Comparison of ENCODE assay signal across 19 cellular contexts in the genomic region with DNA sequence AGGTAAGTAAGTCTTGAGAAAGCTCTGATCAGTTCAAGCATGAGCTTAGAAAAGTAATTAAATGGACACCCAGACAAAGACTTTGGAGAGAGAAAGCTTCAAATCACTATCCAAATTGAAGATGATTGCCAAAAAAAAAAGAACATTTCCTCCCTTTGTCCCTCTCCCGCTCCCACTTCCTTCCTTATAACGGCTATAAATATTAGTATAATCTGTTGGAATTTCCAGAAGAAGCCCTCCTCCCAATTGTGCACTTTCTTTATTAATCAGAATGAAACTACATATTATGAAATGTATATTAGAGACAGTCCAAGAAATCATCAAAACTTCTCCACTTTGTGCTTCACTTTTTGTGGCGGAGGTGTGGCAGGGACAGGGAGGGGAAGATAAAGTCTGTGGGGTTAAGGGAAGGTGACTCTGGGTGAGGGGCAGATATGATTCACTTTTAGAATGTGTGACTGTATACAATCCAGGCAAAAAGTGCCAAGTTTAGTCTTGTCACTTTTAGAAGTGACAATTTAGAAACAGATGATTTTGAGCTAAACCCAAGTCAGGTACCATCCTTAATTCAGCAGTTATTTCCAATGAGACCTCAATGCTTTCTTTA.
DNase-seq lines count a peak whose midpoint lies in the region; ATAC-seq and TF ChIP-seq lines count a peak whose summit lies in the region.
"Had no signal": no experiment of that assay in that cellular context is flagged by ENCODE, and none has a peak within 500 bp of the region (broad histone marks: within the 10 kb centered on the region; RNA-seq: fewer than 3 reads in every experiment).

No MANE protein-coding gene starts in this region.

- H3K4me1 Mint-ChIP-seq in IgD-negative memory B cell (peaks cover 17 to 22% (median 18%) of the 10 kb centered on the region in 3 donors), WTC11 (no peaks in the 10 kb centered on the region; the same call in 1 of the 2 replicates)
- H3K4me1 Mint-ChIP-seq: T-cell had no signal

- H3K27me3 Mint-ChIP-seq in IgD-negative memory B cell, result no peaks in the 10 kb centered on the region
- no peaks in the 10 kb centered on the region for H3K27me3 Mint-ChIP-seq in WTC11 (ENCODE audit: low read depth)

- peak overlapping the region in 2 of 3 donors; percentile 19 to 52 for H3K27ac Mint-ChIP-seq in IgD-negative memory B cell
- no peak overlapping the region for H3K27ac Mint-ChIP-seq in WTC11
- H3K27ac Mint-ChIP-seq: CD8-positive, alpha-beta T cell; GM23338; T-cell had no signal

- no peak for TF ChIP-seq CTCF in WTC11 (IDR thresholded peaks at IDR 0.05)

- CTCF ChIA-PET in WTC11 (lab: Charles Lee), result no interaction called here

- H3K4me3 Mint-ChIP-seq in IgD-negative memory B cell (peak overlapping the region in 2 of 4 donors; percentile 23 to 41), WTC11 (no peak overlapping the region)
- H3K4me3 Mint-ChIP-seq: CD8-positive, alpha-beta T cell; GM23338; T-cell had no signal

- H3K9me3 Mint-ChIP-seq in IgD-negative memory B cell, result no peaks in the 10 kb centered on the region
- H3K9me3 Mint-ChIP-seq in WTC11, result no peaks in the 10 kb centered on the region
- H3K9me3 Mint-ChIP-seq: CD8-positive, alpha-beta T cell; GM23338; T-cell had no signal

- no peaks in the 10 kb centered on the region for H3K36me3 Mint-ChIP-seq in IgD-negative memory B cell
- H3K36me3 Mint-ChIP-seq in WTC11, result no peaks in the 10 kb centered on the region
- H3K36me3 Mint-ChIP-seq: CD8-positive, alpha-beta T cell; T-cell had no signal

- ATAC-seq in GM19463 (IDR thresholded peaks at IDR 0.05; ENCODE audit: unreplicated experiment), result peak; percentile 31
- ATAC-seq in HG03460 (IDR thresholded peaks at IDR 0.05; ENCODE audit: unreplicated experiment), result no peak
- no peak for ATAC-seq in HG03135 (IDR thresholded peaks at IDR 0.05; ENCODE audit: unreplicated experiment)
- no peak for ATAC-seq in WTC11
- ATAC-seq: A549; CD8-positive, alpha-beta T cell; GM23338; T-cell had no signal

- POLR2A ChIA-PET in WTC11 (lab: Charles Lee), result no interaction called here

- DNase-seq in CD1c-positive myeloid dendritic cell (ENCODE audit: extremely low spot score), result peak; percentile 27
- peak; percentile 48 to 63 for DNase-seq in lung microvascular endothelial cell (ENCODE audit: low read depth in 2 of 2)
- no peak for DNase-seq in DMS153 treated with DMSO at 0.1 percent for 48 hours (lab: John Stamatoyannopoulos, UW; ENCODE audit: unreplicated experiment)
- DNase-seq in WTC11 (ENCODE audit: low spot score), result no peak
- DNase-seq: CD8-positive, alpha-beta T cell; DND-41; GDM1; NCI-H1417; NCI-H2029 treated with DMSO at 0.1 percent for 48 hours; NCI-H524; NK-92 treated with Interleukin-12 subunit alpha and Interleukin-12 subunit beta, amount 100 ng/mL, for 24 hours; PC-9; T-cell had no signal

TF ChIP-seq in WTC11, 78 proteins besides CTCF, POLR2A, EP300 and RAD21:
- TF ChIP-seq TCF7 (CRISPR knock-in tag; IDR thresholded peaks at IDR 0.05; ENCODE audit: low read depth) (no peak), FOXP1 (CRISPR knock-in tag; IDR thresholded peaks at IDR 0.05; ENCODE audit: borderline replicate concordance) (no peak), PRRX2 (CRISPR knock-in tag; IDR thresholded peaks at IDR 0.05) (no peak), ESRRA (CRISPR knock-in tag; IDR thresholded peaks at IDR 0.05; ENCODE audit: borderline replicate concordance) (no peak), ZBTB21 (CRISPR knock-in tag; IDR thresholded peaks at IDR 0.05; ENCODE audit: borderline replicate concordance) (no peak), ELF4 (CRISPR knock-in tag; IDR thresholded peaks at IDR 0.05; ENCODE audit: low read depth) (no peak), ZNF263 (CRISPR knock-in tag; IDR thresholded peaks at IDR 0.05; ENCODE audit: low read depth) (no peak)
- TF ChIP-seq, protein P1, sequence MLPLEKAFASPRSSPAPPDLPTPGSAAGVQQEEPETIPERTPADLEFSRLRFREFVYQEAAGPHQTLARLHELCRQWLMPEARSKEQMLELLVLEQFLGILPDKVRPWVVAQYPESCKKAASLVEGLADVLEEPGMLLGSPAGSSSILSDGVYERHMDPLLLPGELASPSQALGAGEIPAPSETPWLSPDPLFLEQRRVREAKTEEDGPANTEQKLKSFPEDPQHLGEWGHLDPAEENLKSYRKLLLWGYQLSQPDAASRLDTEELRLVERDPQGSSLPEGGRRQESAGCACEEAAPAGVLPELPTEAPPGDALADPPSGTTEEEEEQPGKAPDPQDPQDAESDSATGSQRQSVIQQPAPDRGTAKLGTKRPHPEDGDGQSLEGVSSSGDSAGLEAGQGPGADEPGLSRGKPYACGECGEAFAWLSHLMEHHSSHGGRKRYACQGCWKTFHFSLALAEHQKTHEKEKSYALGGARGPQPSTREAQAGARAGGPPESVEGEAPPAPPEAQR (CRISPR knock-in tag; IDR thresholded peaks at IDR 0.05), result no peak
- TF ChIP-seq, protein P2, sequence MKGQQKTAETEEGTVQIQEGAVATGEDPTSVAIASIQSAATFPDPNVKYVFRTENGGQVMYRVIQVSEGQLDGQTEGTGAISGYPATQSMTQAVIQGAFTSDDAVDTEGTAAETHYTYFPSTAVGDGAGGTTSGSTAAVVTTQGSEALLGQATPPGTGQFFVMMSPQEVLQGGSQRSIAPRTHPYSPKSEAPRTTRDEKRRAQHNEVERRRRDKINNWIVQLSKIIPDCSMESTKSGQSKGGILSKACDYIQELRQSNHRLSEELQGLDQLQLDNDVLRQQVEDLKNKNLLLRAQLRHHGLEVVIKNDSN (CRISPR knock-in tag; IDR thresholded peaks at IDR 0.05), result no peak
- TF ChIP-seq, protein P3, sequence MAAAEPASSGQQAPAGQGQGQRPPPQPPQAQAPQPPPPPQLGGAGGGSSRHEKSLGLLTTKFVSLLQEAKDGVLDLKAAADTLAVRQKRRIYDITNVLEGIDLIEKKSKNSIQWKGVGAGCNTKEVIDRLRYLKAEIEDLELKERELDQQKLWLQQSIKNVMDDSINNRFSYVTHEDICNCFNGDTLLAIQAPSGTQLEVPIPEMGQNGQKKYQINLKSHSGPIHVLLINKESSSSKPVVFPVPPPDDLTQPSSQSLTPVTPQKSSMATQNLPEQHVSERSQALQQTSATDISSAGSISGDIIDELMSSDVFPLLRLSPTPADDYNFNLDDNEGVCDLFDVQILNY (CRISPR knock-in tag; IDR thresholded peaks at IDR 0.05), result no peak
- TF ChIP-seq, protein P4, sequence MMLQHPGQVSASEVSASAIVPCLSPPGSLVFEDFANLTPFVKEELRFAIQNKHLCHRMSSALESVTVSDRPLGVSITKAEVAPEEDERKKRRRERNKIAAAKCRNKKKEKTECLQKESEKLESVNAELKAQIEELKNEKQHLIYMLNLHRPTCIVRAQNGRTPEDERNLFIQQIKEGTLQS (CRISPR knock-in tag; conservative IDR thresholded peaks at IDR 0.05), result no peak
- TF ChIP-seq, protein P5, sequence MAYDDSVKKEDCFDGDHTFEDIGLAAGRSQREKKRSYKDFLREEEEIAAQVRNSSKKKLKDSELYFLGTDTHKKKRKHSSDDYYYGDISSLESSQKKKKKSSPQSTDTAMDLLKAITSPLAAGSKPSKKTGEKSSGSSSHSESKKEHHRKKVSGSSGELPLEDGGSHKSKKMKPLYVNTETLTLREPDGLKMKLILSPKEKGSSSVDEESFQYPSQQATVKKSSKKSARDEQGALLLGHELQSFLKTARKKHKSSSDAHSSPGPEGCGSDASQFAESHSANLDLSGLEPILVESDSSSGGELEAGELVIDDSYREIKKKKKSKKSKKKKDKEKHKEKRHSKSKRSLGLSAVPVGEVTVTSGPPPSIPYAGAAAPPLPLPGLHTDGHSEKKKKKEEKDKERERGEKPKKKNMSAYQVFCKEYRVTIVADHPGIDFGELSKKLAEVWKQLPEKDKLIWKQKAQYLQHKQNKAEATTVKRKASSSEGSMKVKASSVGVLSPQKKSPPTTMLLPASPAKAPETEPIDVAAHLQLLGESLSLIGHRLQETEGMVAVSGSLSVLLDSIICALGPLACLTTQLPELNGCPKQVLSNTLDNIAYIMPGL (CRISPR knock-in tag; IDR thresholded peaks at IDR 0.05), result no peak
- TF ChIP-seq, protein P6, sequence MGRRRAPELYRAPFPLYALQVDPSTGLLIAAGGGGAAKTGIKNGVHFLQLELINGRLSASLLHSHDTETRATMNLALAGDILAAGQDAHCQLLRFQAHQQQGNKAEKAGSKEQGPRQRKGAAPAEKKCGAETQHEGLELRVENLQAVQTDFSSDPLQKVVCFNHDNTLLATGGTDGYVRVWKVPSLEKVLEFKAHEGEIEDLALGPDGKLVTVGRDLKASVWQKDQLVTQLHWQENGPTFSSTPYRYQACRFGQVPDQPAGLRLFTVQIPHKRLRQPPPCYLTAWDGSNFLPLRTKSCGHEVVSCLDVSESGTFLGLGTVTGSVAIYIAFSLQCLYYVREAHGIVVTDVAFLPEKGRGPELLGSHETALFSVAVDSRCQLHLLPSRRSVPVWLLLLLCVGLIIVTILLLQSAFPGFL (CRISPR knock-in tag; IDR thresholded peaks at IDR 0.05; ENCODE audit: borderline replicate concordance), result no peak
- TF ChIP-seq, protein P7, sequence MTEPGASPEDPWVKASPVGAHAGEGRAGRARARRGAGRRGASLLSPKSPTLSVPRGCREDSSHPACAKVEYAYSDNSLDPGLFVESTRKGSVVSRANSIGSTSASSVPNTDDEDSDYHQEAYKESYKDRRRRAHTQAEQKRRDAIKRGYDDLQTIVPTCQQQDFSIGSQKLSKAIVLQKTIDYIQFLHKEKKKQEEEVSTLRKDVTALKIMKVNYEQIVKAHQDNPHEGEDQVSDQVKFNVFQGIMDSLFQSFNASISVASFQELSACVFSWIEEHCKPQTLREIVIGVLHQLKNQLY (CRISPR knock-in tag; IDR thresholded peaks at IDR 0.05), result no peak

Comparison
In these comparisons a context has a peak if more than half of its experiments do, and no peak if none do; other contexts are left out.
1. DNase-seq: peak in CD1c-positive myeloid dendritic cell (single experiment) and lung microvascular endothelial cell (2 of 2); none in DMS153 treated with DMSO at 0.1 percent for 48 hours (single experiment) and WTC11 (single experiment).